ENCODE assay signal across 7 cellular contexts in the genomic region with DNA sequence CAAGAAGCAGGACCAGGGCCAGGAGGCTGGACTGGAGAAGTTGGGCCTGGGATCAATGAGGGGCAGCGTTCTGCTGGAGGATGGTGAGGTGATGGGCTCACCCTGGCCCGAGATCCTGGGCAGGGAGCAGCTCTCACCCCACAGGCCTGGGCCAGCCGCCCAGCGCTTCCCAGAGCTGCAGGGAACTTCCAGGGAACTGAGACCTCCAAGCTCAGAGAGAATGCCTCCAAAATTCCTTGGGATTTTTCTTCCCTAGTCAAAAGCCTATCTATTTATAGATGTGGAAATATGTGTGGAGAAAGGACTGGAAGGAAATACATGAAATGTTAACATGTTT.
A peak's percentile ranks its signal among the peaks of the same experiment; 100 is the strongest.
DNase-seq lines count a peak whose midpoint lies in the region; TF ChIP-seq lines count a peak whose summit lies in the region.

No MANE protein-coding gene starts in this region.

- DNase-seq in HFFc6 (peak; percentile 12), kidney glomerular epithelial cell (lab: John Stamatoyannopoulos, UW) (peak; percentile 33), thyroid gland (no peak), HPDE6-E6E7 (ENCODE audit: extremely low spot score) (no peak), kidney tubule cell (ENCODE audit: low spot score) (no peak), NCI-H2029 treated with DMSO at 0.1 percent for 48 hours (lab: John Stamatoyannopoulos, UW) (no peak)
- DNase-seq in activated CD4-positive, alpha-beta memory T cell treated with anti-CD3 and anti-CD28 coated beads for 36 hours, result no peak

- H3K4me3 Mint-ChIP-seq in HFFc6, result peak overlapping the region; percentile 17; the same call in 1 of the 2 replicates
- H3K4me3 Mint-ChIP-seq in activated CD4-positive, alpha-beta memory T cell treated with anti-CD3 and anti-CD28 coated beads for 36 hours, result no peak overlapping the region

- TF ChIP-seq CTCF in HFFc6 (IDR thresholded peaks at IDR 0.05) (no peak), thyroid gland (IDR thresholded peaks at IDR 0.05) (no peak)

- no peaks in the 10 kb centered on the region for H3K9me3 ChIP-seq in thyroid gland

- H3K4me3 ChIP-seq in thyroid gland (replicated peaks in 1 of 3), result no peak overlapping the region

- no peaks in the 10 kb centered on the region for H3K27me3 ChIP-seq in thyroid gland

- peaks cover 26 to 37% of the 10 kb centered on the region in 2 donors for H3K4me1 ChIP-seq in thyroid gland

- no peaks in the 10 kb centered on the region for H3K9me3 Mint-ChIP-seq in HFFc6
- H3K9me3 Mint-ChIP-seq in activated CD4-positive, alpha-beta memory T cell treated with anti-CD3 and anti-CD28 coated beads for 36 hours, result no peaks in the 10 kb centered on the region

- WGBS in thyroid gland, 2 donors, result 53 to 57% methylated on average over 4 of the region's 4 CpGs

- peak overlapping the region; percentile 84 for H3K27ac Mint-ChIP-seq in HFFc6
- H3K27ac Mint-ChIP-seq in activated CD4-positive, alpha-beta memory T cell treated with anti-CD3 and anti-CD28 coated beads for 36 hours, result peak overlapping the region; percentile 56

- H3K27me3 Mint-ChIP-seq in HFFc6 (ENCODE audit: insufficient read depth), result peaks cover 5% of the 10 kb centered on the region; the same call in 1 of the 2 replicates
- H3K27me3 Mint-ChIP-seq in activated CD4-positive, alpha-beta memory T cell treated with anti-CD3 and anti-CD28 coated beads for 36 hours, result peaks cover 5% of the 10 kb centered on the region

- intact Hi-C loops in activated CD4-positive, alpha-beta memory T cell treated with anti-CD3 and anti-CD28 coated beads for 36 hours (cut with micrococcal nuclease), result loop anchor here (1.0 to 2.0 kb wide), 3 partner anchors 12 to 119 kb away; no protein-coding TSS in a partner anchor
- intact Hi-C loops in thyroid gland (cut with DNase I), result no loop called here

- no peaks in the 10 kb centered on the region; the same call in 1 of the 2 replicates for H3K36me3 Mint-ChIP-seq in HFFc6 (ENCODE audit: low read depth)
- H3K36me3 Mint-ChIP-seq in activated CD4-positive, alpha-beta memory T cell treated with anti-CD3 and anti-CD28 coated beads for 36 hours, result no peaks in the 10 kb centered on the region

- H3K4me1 Mint-ChIP-seq in HFFc6 (ENCODE audit: low read depth), result peaks cover 22% of the 10 kb centered on the region
- H3K4me1 Mint-ChIP-seq in activated CD4-positive, alpha-beta memory T cell treated with anti-CD3 and anti-CD28 coated beads for 36 hours (ENCODE audit: low read depth), result peaks cover 51% of the 10 kb centered on the region

- CTCF ChIA-PET in activated CD4-positive, alpha-beta memory T cell treated with anti-CD3 and anti-CD28 coated beads for 36 hours (lab: Charles Lee), result interaction anchor here (1.0 to 2.0 kb wide), 7 partner anchors 13 to 409 kb away, joined by 3 to 9 read pairs (median 5); no protein-coding TSS in a partner anchor

- H3K27ac ChIP-seq in thyroid gland, result peak overlapping the region; percentile 91 to 96 (median 96)

- no peaks in the 10 kb centered on the region for H3K36me3 ChIP-seq in thyroid gland

- POLR2A ChIA-PET in activated CD4-positive, alpha-beta memory T cell treated with anti-CD3 and anti-CD28 coated beads for 36 hours (lab: Charles Lee), result interaction anchor here (1.9 kb wide), 1 partner anchor 13 kb away, joined by 16 read pairs; no protein-coding TSS in a partner anchor

- no peak for TF ChIP-seq POLR2A in thyroid gland (IDR thresholded peaks at IDR 0.05)

Comparison
In these comparisons a context has a peak if more than half of its experiments do, and no peak if none do; other contexts are left out.
1. DNase-seq: peak in HFFc6 (single experiment) and kidney glomerular epithelial cell (single experiment); none in activated CD4-positive, alpha-beta memory T cell treated with anti-CD3 and anti-CD28 coated beads for 36 hours (single experiment), thyroid gland (0 of 2), HPDE6-E6E7 (single experiment), kidney tubule cell (single experiment) and NCI-H2029 treated with DMSO at 0.1 percent for 48 hours (single experiment).